ENCODE assay signal across 1 cellular context in genomic region chr20:64023278-64024140, GRCh38.
TF ChIP-seq lines count a peak whose summit lies in the region.

No MANE protein-coding gene starts in this region.

TF ChIP-seq in GM12878, 131 proteins besides CTCF, POLR2A, EP300 and RAD21 (continued from another document):
- no peak for TF ChIP-seq ATF3 (IDR thresholded peaks at IDR 0.05; ENCODE audit: borderline replicate concordance, extremely low read depth, low read depth, low read length)
- no peak for TF ChIP-seq CREM (IDR thresholded peaks at IDR 0.05; ENCODE audit: low read depth)
- no peak for TF ChIP-seq TCF3 (IDR thresholded peaks at IDR 0.05; ENCODE audit: borderline replicate concordance, insufficient read depth, low read depth, low read length)
- TF ChIP-seq, protein P1, sequence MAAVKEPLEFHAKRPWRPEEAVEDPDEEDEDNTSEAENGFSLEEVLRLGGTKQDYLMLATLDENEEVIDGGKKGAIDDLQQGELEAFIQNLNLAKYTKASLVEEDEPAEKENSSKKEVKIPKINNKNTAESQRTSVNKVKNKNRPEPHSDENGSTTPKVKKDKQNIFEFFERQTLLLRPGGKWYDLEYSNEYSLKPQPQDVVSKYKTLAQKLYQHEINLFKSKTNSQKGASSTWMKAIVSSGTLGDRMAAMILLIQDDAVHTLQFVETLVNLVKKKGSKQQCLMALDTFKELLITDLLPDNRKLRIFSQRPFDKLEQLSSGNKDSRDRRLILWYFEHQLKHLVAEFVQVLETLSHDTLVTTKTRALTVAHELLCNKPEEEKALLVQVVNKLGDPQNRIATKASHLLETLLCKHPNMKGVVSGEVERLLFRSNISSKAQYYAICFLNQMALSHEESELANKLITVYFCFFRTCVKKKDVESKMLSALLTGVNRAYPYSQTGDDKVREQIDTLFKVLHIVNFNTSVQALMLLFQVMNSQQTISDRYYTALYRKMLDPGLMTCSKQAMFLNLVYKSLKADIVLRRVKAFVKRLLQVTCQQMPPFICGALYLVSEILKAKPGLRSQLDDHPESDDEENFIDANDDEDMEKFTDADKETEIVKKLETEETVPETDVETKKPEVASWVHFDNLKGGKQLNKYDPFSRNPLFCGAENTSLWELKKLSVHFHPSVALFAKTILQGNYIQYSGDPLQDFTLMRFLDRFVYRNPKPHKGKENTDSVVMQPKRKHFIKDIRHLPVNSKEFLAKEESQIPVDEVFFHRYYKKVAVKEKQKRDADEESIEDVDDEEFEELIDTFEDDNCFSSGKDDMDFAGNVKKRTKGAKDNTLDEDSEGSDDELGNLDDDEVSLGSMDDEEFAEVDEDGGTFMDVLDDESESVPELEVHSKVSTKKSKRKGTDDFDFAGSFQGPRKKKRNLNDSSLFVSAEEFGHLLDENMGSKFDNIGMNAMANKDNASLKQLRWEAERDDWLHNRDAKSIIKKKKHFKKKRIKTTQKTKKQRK (IDR thresholded peaks at IDR 0.05; ENCODE audit: low read depth, low read length): no peak
